In the genomic region with DNA sequence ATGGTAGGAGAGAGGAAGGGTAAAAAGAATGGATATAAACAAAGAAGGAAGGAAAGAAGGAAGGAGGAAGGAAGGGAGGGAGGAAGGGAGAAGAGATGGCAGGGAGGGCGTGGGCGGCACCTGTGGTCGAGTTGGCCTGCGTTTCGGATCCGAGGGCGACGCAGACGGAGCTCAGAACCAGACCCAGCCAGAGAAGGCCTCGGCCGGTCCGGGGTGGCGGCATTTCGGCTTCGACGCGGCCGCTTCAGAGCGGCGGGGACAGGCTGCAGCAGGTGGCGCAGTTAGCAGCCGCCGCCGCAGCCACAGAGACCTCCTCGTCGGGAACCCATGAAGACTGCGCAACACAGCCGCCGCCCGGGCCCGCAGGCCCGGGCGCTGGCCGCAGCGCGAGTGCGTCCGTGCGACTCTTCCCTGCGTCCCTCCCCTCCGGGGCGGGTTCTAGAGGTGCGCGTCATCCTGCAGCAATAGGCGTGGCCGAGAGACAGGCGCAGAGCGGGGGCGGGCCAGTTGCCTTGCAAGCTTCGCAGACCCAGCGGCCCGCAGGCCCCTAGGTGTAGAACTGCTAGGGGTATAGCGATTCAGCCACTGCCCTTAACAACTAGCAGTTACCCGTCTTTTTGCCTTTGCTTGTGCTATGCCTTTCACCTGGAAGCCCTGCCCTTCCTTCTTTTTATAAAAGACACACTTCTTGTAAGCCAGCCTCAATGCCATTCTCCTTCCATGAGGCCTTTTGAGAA, we compare ENCODE assay signal across 8 cellular contexts. TPM values are rescaled to one million over a fixed set of nuclear protein-coding genes. Genes with fewer than 3 reads are reported as not detected.
A peak's percentile ranks its signal among the peaks of the same experiment; 100 is the strongest.
DNase-seq lines count a peak whose midpoint lies in the region; ATAC-seq, FAIRE-seq and TF ChIP-seq lines count a peak whose summit lies in the region.

A gene with protein sequence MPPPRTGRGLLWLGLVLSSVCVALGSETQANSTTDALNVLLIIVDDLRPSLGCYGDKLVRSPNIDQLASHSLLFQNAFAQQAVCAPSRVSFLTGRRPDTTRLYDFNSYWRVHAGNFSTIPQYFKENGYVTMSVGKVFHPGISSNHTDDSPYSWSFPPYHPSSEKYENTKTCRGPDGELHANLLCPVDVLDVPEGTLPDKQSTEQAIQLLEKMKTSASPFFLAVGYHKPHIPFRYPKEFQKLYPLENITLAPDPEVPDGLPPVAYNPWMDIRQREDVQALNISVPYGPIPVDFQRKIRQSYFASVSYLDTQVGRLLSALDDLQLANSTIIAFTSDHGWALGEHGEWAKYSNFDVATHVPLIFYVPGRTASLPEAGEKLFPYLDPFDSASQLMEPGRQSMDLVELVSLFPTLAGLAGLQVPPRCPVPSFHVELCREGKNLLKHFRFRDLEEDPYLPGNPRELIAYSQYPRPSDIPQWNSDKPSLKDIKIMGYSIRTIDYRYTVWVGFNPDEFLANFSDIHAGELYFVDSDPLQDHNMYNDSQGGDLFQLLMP (minus strand): TSS at position 392 of the 737 bp plus-strand sequence. CDS start 169 bp downstream, at position 223.

- H3K27ac ChIP-seq in kidney (ENCODE audit: low read depth in 2 of 2, low read length in 2 of 2) = peak within 1 kb of the TSS; percentile 80 to 86

- H3K36me3 ChIP-seq in kidney (ENCODE audit: control insufficient read depth in 1 of 2, insufficient read depth in 2 of 2, low read length in 2 of 2) = peaks cover 4 to 19% of the 10 kb centered on the region in 2 donors

- no peak for FAIRE-seq in kidney (lab: Jason Lieb, UNC)

- H3K9me3 ChIP-seq in kidney (ENCODE audit: control insufficient read depth in 1 of 2, low read length in 2 of 2) = no peaks in the 10 kb centered on the region

- H3K4me3 ChIP-seq in kidney (ENCODE audit: low read length in 2 of 2) = peak within 1 kb of the TSS; percentile 87 to 90

- no peak for TF ChIP-seq CTCF in kidney (IDR thresholded peaks at IDR 0.05; ENCODE audit: borderline replicate concordance, extremely low read depth, insufficient read depth)

- H3K9ac ChIP-seq in kidney (ENCODE audit: low read length in 2 of 2) = peak within 1 kb of the TSS; percentile 65 to 80

- peaks cover 0 to 4% of the 10 kb centered on the region in 2 donors for H3K4me1 ChIP-seq in kidney (ENCODE audit: control insufficient read depth in 1 of 2, insufficient read depth in 1 of 2, low read depth in 1 of 2, low read length in 2 of 2)

- ATAC-seq in GM19035 (IDR thresholded peaks at IDR 0.05; ENCODE audit: unreplicated experiment) (peak; percentile 78), HG03342 (IDR thresholded peaks at IDR 0.05; ENCODE audit: unreplicated experiment) (peak; percentile 56)

- DNase-seq in AG20443 (ENCODE audit: low spot score) = peak; percentile 91
- peak; percentile 87 for DNase-seq in NCI-H460 (ENCODE audit: extremely low read depth, low read depth)
- peak; percentile 86 for DNase-seq in activated CD4-positive, CD25-positive, alpha-beta regulatory T cell treated with anti-CD3 and anti-CD28 coated beads, Interleukin-2, amount 50 U/mL, for 72 hours
- peak; percentile 14 to 62 for DNase-seq in cerebellar nuclear complex (lab: John Stamatoyannopoulos, UW)
- peak; percentile 96 for DNase-seq in kidney
- DNase-seq in stimulated activated CD4-positive, alpha-beta T cell treated with anti-CD3 and anti-CD28 coated beads, Interleukin-15, amount 100 ng/mL, for 1 hour (ENCODE audit: low read depth in 1 of 2, low spot score in 1 of 2) = peak; percentile 63 to 66

- intact Hi-C loops in kidney (cut with DNase I) = no loop called here

RNA-seq across cellular contexts. Expression of the gene that starts here (rescaled TPM):
- total RNA-seq in NCI-H460 (2014; rRNA removed; shearing (Covaris generic)) = 44.1 and 47.2 TPM in 2 replicates
- 30.6 and 39.1 TPM in 2 replicates for polyA plus RNA-seq in NCI-H460 (2014; cell fraction: nucleus; rRNA removed)
- 85.8 TPM for total RNA-seq in kidney
- 19.6 TPM for polyA plus RNA-seq in kidney (ENCODE audit: insufficient read depth, low read depth, low replicate concordance)

Comparison
In these comparisons a context has a peak if more than half of its experiments do, and no peak if none do; other contexts are left out.
1. Peak in every context shown above with its lines: DNase-seq, ATAC-seq, H3K4me3 ChIP-seq and H3K27ac ChIP-seq.
2. DNase-seq: peak in every context shown above with its lines; median percentile 96 in kidney; 91 in AG20443; 87 in NCI-H460; 86 in activated CD4-positive, CD25-positive, alpha-beta regulatory T cell treated with anti-CD3 and anti-CD28 coated beads, Interleukin-2, amount 50 U/mL, for 72 hours; 64 in stimulated activated CD4-positive, alpha-beta T cell treated with anti-CD3 and anti-CD28 coated beads, Interleukin-15, amount 100 ng/mL, for 1 hour; 38 in cerebellar nuclear complex.